ENCODE assay signal across 10 cellular contexts in the genomic region with DNA sequence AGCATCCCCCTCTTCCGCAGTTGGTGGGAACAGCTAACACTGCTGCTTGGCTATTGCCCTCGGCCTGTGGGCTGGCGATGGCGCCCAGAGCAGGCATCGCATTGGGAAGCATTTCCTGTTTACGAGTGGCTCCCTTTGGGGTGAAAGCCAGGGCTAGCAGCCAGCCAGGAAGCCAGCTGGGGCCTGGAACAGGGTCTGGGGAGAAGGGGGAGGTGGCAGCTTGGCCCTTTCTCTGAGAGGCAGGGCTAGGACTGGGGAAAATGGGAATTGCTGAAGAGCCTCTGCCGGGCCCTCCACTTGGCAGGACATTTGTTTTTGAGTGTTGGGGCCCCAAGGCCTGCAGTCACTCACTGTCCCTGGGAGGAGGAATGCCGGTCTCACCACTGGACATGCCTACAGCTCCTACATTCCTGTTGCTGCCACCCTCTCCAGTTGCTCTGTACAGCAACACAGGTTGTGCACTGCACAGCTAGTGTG. TPM values are rescaled to one million over a fixed set of nuclear protein-coding genes. Genes with fewer than 3 reads are reported as not detected.
A peak's percentile ranks its signal among the peaks of the same experiment; 100 is the strongest.
DNase-seq lines count a peak whose midpoint lies in the region; ATAC-seq and TF ChIP-seq lines count a peak whose summit lies in the region.
"Had no signal": no experiment of that assay in that cellular context is flagged by ENCODE, and none has a peak within 500 bp of the region (broad histone marks: within the 10 kb centered on the region; RNA-seq: fewer than 3 reads in every experiment).

No MANE protein-coding gene starts in this region.

- DNase-seq in DMS53 (lab: John Stamatoyannopoulos, UW) (peak; percentile 8), DMS53 treated with DMSO at 0.1 percent for 48 hours (lab: John Stamatoyannopoulos, UW; ENCODE audit: unreplicated experiment) (no peak), epidermal melanocyte (ENCODE audit: insufficient read length, low spot score) (peak; percentile 78), midbrain (lab: John Stamatoyannopoulos, UW) (peak; percentile 94), upper lobe of right lung (peak; percentile 90), KG1 (lab: John Stamatoyannopoulos, UW) (no peak)
- no peak for DNase-seq in activated T-helper 2 cell treated with anti-CD3 and anti-CD28 coated beads, Interferon-gamma antibody, Interleukin-2, Interleukin-4, amounts not matched to agents 10 μg/mL and 5 μg/mL and 100 μg/mL, durations not matched to agents 14 hours and 24 hours and 36 hours (ENCODE audit: low spot score)
- DNase-seq: activated CD4-positive, alpha-beta T cell treated with anti-CD3 and anti-CD28 coated beads, Interleukin-2, amount 50 U/mL, for 4 hours; NK-92 treated with Interleukin-12 subunit alpha and Interleukin-12 subunit beta, amount 100 ng/mL, for 24 hours had no signal

- peaks cover 74% of the 10 kb centered on the region for H3K4me1 ChIP-seq in upper lobe of right lung

- H3K27ac Mint-ChIP-seq in activated T-helper 2 cell treated with anti-CD3 and anti-CD28 coated beads, Interferon-gamma antibody, Interleukin-2, Interleukin-4, amounts not matched to agents 10 μg/mL and 5 μg/mL and 100 μg/mL, durations not matched to agents 14 hours and 24 hours and 36 hours: no peak overlapping the region

- ATAC-seq in upper lobe of right lung (peak; percentile 51), GM19452 (IDR thresholded peaks at IDR 0.05; ENCODE audit: unreplicated experiment) (no peak)

- H3K4me1 Mint-ChIP-seq in activated T-helper 2 cell treated with anti-CD3 and anti-CD28 coated beads, Interferon-gamma antibody, Interleukin-2, Interleukin-4, amounts not matched to agents 10 μg/mL and 5 μg/mL and 100 μg/mL, durations not matched to agents 14 hours and 24 hours and 36 hours (ENCODE audit: low read depth): no peaks in the 10 kb centered on the region

- H3K9me3 Mint-ChIP-seq in activated T-helper 2 cell treated with anti-CD3 and anti-CD28 coated beads, Interferon-gamma antibody, Interleukin-2, Interleukin-4, amounts not matched to agents 10 μg/mL and 5 μg/mL and 100 μg/mL, durations not matched to agents 14 hours and 24 hours and 36 hours: no peaks in the 10 kb centered on the region

- no peaks in the 10 kb centered on the region for H3K36me3 Mint-ChIP-seq in activated T-helper 2 cell treated with anti-CD3 and anti-CD28 coated beads, Interferon-gamma antibody, Interleukin-2, Interleukin-4, amounts not matched to agents 10 μg/mL and 5 μg/mL and 100 μg/mL, durations not matched to agents 14 hours and 24 hours and 36 hours (ENCODE audit: low read depth)

- no peak overlapping the region for H3K4me3 ChIP-seq in upper lobe of right lung

- H3K27ac ChIP-seq in upper lobe of right lung: peak overlapping the region; percentile 89

- H3K27me3 ChIP-seq in upper lobe of right lung: no peaks in the 10 kb centered on the region

- H3K4me3 Mint-ChIP-seq in activated T-helper 2 cell treated with anti-CD3 and anti-CD28 coated beads, Interferon-gamma antibody, Interleukin-2, Interleukin-4, amounts not matched to agents 10 μg/mL and 5 μg/mL and 100 μg/mL, durations not matched to agents 14 hours and 24 hours and 36 hours (ENCODE audit: low read depth): no peak overlapping the region

- H3K36me3 ChIP-seq in upper lobe of right lung: no peaks in the 10 kb centered on the region

- intact Hi-C loops in upper lobe of right lung (cut with DNase I): no loop called here
- intact Hi-C loops in activated T-helper 2 cell treated with anti-CD3 and anti-CD28 coated beads, Interferon-gamma antibody, Interleukin-2, Interleukin-4, amounts not matched to agents 10 μg/mL and 5 μg/mL and 100 μg/mL, durations not matched to agents 14 hours and 24 hours and 36 hours (cut with micrococcal nuclease): no loop called here

- peaks cover 16% of the 10 kb centered on the region for H3K27me3 Mint-ChIP-seq in activated T-helper 2 cell treated with anti-CD3 and anti-CD28 coated beads, Interferon-gamma antibody, Interleukin-2, Interleukin-4, amounts not matched to agents 10 μg/mL and 5 μg/mL and 100 μg/mL, durations not matched to agents 14 hours and 24 hours and 36 hours (ENCODE audit: low read depth)

- H3K9me3 ChIP-seq in upper lobe of right lung: no peaks in the 10 kb centered on the region

- TF ChIP-seq CTCF in upper lobe of right lung (IDR thresholded peaks at IDR 0.05): no peak

RNA-seq across cellular contexts. Expression of gene MTSS2, which starts 2.5 kb away (rescaled TPM):
- 81.3 TPM for total RNA-seq in upper lobe of right lung
- total RNA-seq in activated T-helper 2 cell treated with anti-CD3 and anti-CD28 coated beads, Interferon-gamma antibody, Interleukin-2, Interleukin-4, amounts not matched to agents 10 μg/mL and 5 μg/mL and 100 μg/mL, durations not matched to agents 14 hours and 24 hours and 36 hours: 1.3 TPM in 2 replicates

RNA-seq across cellular contexts. Expression of gene IL34, which starts 41.9 kb away (rescaled TPM):
- 3.3 TPM for total RNA-seq in upper lobe of right lung
- total RNA-seq in activated T-helper 2 cell treated with anti-CD3 and anti-CD28 coated beads, Interferon-gamma antibody, Interleukin-2, Interleukin-4, amounts not matched to agents 10 μg/mL and 5 μg/mL and 100 μg/mL, durations not matched to agents 14 hours and 24 hours and 36 hours: 0.28 TPM in 1 of 2 replicates, not detected in the other

Comparison
In these comparisons a context has a peak if more than half of its experiments do, and no peak if none do; other contexts are left out.
1. DNase-seq: peak in DMS53 (single experiment), epidermal melanocyte (single experiment), midbrain (single experiment) and upper lobe of right lung (single experiment); none in DMS53 treated with DMSO at 0.1 percent for 48 hours (single experiment), activated T-helper 2 cell treated with anti-CD3 and anti-CD28 coated beads, Interferon-gamma antibody, Interleukin-2, Interleukin-4, amounts not matched to agents 10 μg/mL and 5 μg/mL and 100 μg/mL, durations not matched to agents 14 hours and 24 hours and 36 hours (single experiment) and KG1 (single experiment).
2. RNA of gene MTSS2, which starts 2.5 kb away (total RNA-seq): 81.3 TPM in upper lobe of right lung (single experiment); 1.3 TPM in activated T-helper 2 cell treated with anti-CD3 and anti-CD28 coated beads, Interferon-gamma antibody, Interleukin-2, Interleukin-4, amounts not matched to agents 10 μg/mL and 5 μg/mL and 100 μg/mL, durations not matched to agents 14 hours and 24 hours and 36 hours; every median in the first group is over 10 times any median in the second.